ENCODE assay signal across 29 cellular contexts in genomic region chr2:241592126-241592845, GRCh38. TPM values are rescaled to one million over a fixed set of nuclear protein-coding genes. Genes with fewer than 3 reads are reported as not detected.
"Had no signal": no experiment of that assay in that cellular context is flagged by ENCODE, and none has a peak within 500 bp of the region (broad histone marks: within the 10 kb centered on the region; RNA-seq: fewer than 3 reads in every experiment).

No MANE protein-coding gene starts in this region.

- FAIRE-seq: bronchial epithelial cell, endometrium, pancreas, TTC549 had no signal

- DNase-seq: activated CD4-positive, alpha-beta T cell treated with anti-CD3 and anti-CD28 coated beads for 36 hours; activated CD4-positive, alpha-beta T cell treated with anti-CD3 and anti-CD28 coated beads, Interleukin-2, amount 50 U/mL, for 4 hours; activated CD8-positive, alpha-beta memory T cell treated with anti-CD3 and anti-CD28 coated beads for 24 hours; activated CD8-positive, alpha-beta memory T cell treated with anti-CD3 and anti-CD28 coated beads, Interleukin-2, amount 50 U/mL, for 4 hours; activated naive CD4-positive, alpha-beta T cell; activated naive CD8-positive, alpha-beta T cell treated with anti-CD3 and anti-CD28 coated beads, Interleukin-2, amount 10 ng/mL, durations not matched to agents 7 days and 5 days; activated T-cell treated with anti-CD3 and anti-CD28 coated beads, Interleukin-2, amount 50 U/mL, for 24 hours; amniotic stem cell; cerebellar nuclear complex; erythroblast; foreskin fibroblast; heart right ventricle; islet precursor cell; left colon; naive thymus-derived CD4-positive, alpha-beta T cell; pancreas; right lobe of liver; stimulated activated CD4-positive, alpha-beta T cell treated with anti-CD3 and anti-CD28 coated beads, Interleukin-2, amount 100 ng/mL, for 48 hours; stimulated activated naive CD4-positive, alpha-beta T cell; T-helper 1 cell; testis had no signal

- H3K4me1 ChIP-seq: heart right ventricle, pancreas, right lobe of liver, testis had no signal

- H3K4me2 ChIP-seq: smooth muscle cell had no signal

- H3K27me3 ChIP-seq: heart right ventricle, neutrophil, pancreas, right lobe of liver, testis had no signal

- ATAC-seq: activated CD4-positive, alpha-beta T cell treated with anti-CD3 and anti-CD28 coated beads for 36 hours; activated T-helper 17 cell treated with anti-CD3 and anti-CD28 coated beads, Interleukin-2, amount 50 U/mL, for 72 hours; left colon; naive thymus-derived CD4-positive, alpha-beta T cell; pancreas had no signal

- H3K27ac ChIP-seq: heart right ventricle, neutrophil, pancreas, right lobe of liver, testis had no signal

- H3K4me3 ChIP-seq: heart right ventricle, lung, pancreas, right lobe of liver, smooth muscle cell, testis had no signal

- H3K9me3 Mint-ChIP-seq: type B pancreatic cell had no signal

- H3K4me3 Mint-ChIP-seq: activated CD4-positive, alpha-beta T cell treated with anti-CD3 and anti-CD28 coated beads for 36 hours; activated naive CD8-positive, alpha-beta T cell treated with anti-CD3 and anti-CD28 coated beads, Interleukin-2, amount 10 ng/mL, durations not matched to agents 7 days and 5 days; activated T-cell treated with anti-CD3 and anti-CD28 coated beads, Interleukin-2, amount 50 U/mL, for 24 hours; activated T-helper 17 cell treated with anti-CD3 and anti-CD28 coated beads, Interleukin-2, amount 50 U/mL, for 72 hours; naive thymus-derived CD4-positive, alpha-beta T cell; type B pancreatic cell had no signal

- H3K27me3 Mint-ChIP-seq: activated CD4-positive, alpha-beta T cell treated with anti-CD3 and anti-CD28 coated beads for 36 hours; activated naive CD8-positive, alpha-beta T cell treated with anti-CD3 and anti-CD28 coated beads, Interleukin-2, amount 10 ng/mL, durations not matched to agents 7 days and 5 days; activated T-cell treated with anti-CD3 and anti-CD28 coated beads, Interleukin-2, amount 50 U/mL, for 24 hours; activated T-helper 17 cell treated with anti-CD3 and anti-CD28 coated beads, Interleukin-2, amount 50 U/mL, for 72 hours; naive thymus-derived CD4-positive, alpha-beta T cell; type B pancreatic cell had no signal

- H3K4me1 Mint-ChIP-seq: activated CD4-positive, alpha-beta T cell treated with anti-CD3 and anti-CD28 coated beads for 36 hours; activated naive CD8-positive, alpha-beta T cell treated with anti-CD3 and anti-CD28 coated beads, Interleukin-2, amount 10 ng/mL, durations not matched to agents 7 days and 5 days; activated T-helper 17 cell treated with anti-CD3 and anti-CD28 coated beads, Interleukin-2, amount 50 U/mL, for 72 hours had no signal

- H3K27ac Mint-ChIP-seq: activated CD4-positive, alpha-beta T cell treated with anti-CD3 and anti-CD28 coated beads for 36 hours; activated naive CD8-positive, alpha-beta T cell treated with anti-CD3 and anti-CD28 coated beads, Interleukin-2, amount 10 ng/mL, durations not matched to agents 7 days and 5 days; activated T-cell treated with anti-CD3 and anti-CD28 coated beads, Interleukin-2, amount 50 U/mL, for 24 hours; activated T-helper 17 cell treated with anti-CD3 and anti-CD28 coated beads, Interleukin-2, amount 50 U/mL, for 72 hours; naive thymus-derived CD4-positive, alpha-beta T cell; type B pancreatic cell had no signal

- H3K9me3 ChIP-seq: pancreas, testis had no signal

RNA-seq across cellular contexts. Expression of gene BOK, which starts 33.7 kb away (rescaled TPM):
- total RNA-seq: activated naive CD8-positive, alpha-beta T cell treated with anti-CD3 and anti-CD28 coated beads, Interleukin-2, amount 10 ng/mL, durations not matched to agents 7 days and 5 days had no signal
